Comparison of ENCODE assay signal across 1 cellular context in the genomic region with DNA sequence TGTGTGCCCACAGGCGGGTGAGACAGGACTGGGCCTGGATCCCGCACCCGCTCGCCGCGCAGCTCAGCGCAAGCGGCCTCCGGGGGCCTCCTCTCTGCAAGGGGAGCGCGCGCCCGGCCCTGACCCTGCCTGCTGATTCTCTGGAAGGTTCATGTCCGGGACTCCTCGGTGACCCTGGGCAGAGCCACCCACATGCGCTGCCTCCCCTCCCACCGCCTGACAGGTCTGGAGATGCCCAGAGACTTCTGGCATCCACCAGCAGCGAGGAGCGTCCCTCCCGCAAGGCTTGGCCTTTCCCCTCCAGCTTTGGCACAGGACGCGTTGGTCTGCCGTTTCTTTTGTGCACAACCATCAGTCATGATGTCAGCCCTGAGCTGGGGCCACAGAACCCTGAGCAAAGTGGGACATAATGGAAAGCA.
TF ChIP-seq lines count a peak whose summit lies in the region.

No MANE protein-coding gene starts in this region.

TF ChIP-seq in IMR-90, 13 proteins besides CTCF, POLR2A, EP300 and RAD21:
- TF ChIP-seq SMC3 (IDR thresholded peaks at IDR 0.05; ENCODE audit: low read depth, low read length) (no peak), MAFK (IDR thresholded peaks at IDR 0.05; ENCODE audit: low read depth, low read length) (no peak), MAZ (IDR thresholded peaks at IDR 0.05; ENCODE audit: borderline replicate concordance, low read depth, low read length) (no peak), CEBPB (IDR thresholded peaks at IDR 0.05; ENCODE audit: low read depth, low read length) (no peak), CHD1 (IDR thresholded peaks at IDR 0.05; ENCODE audit: low read depth, low read length) (no peak), RCOR1 (IDR thresholded peaks at IDR 0.05; ENCODE audit: insufficient replicate concordance, low read length) (no peak), FOS (IDR thresholded peaks at IDR 0.05; ENCODE audit: low read depth, low read length) (no peak), RFX5 (IDR thresholded peaks at IDR 0.05; ENCODE audit: low read depth, low read length) (no peak), BHLHE40 (IDR thresholded peaks at IDR 0.05; ENCODE audit: low read depth, low read length) (no peak), NFE2L2 (IDR thresholded peaks at IDR 0.05; ENCODE audit: low read depth, low read length) (no peak), MXI1 (IDR thresholded peaks at IDR 0.05; ENCODE audit: borderline replicate concordance, low read depth, low read length) (no peak)
- TF ChIP-seq, protein P1, sequence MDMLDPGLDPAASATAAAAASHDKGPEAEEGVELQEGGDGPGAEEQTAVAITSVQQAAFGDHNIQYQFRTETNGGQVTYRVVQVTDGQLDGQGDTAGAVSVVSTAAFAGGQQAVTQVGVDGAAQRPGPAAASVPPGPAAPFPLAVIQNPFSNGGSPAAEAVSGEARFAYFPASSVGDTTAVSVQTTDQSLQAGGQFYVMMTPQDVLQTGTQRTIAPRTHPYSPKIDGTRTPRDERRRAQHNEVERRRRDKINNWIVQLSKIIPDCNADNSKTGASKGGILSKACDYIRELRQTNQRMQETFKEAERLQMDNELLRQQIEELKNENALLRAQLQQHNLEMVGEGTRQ (IDR thresholded peaks at IDR 0.05; ENCODE audit: low read depth, low read length) = no peak
- TF ChIP-seq, protein P2, sequence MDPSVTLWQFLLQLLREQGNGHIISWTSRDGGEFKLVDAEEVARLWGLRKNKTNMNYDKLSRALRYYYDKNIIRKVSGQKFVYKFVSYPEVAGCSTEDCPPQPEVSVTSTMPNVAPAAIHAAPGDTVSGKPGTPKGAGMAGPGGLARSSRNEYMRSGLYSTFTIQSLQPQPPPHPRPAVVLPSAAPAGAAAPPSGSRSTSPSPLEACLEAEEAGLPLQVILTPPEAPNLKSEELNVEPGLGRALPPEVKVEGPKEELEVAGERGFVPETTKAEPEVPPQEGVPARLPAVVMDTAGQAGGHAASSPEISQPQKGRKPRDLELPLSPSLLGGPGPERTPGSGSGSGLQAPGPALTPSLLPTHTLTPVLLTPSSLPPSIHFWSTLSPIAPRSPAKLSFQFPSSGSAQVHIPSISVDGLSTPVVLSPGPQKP (IDR thresholded peaks at IDR 0.05; ENCODE audit: borderline replicate concordance, low read depth, low read length) = no peak
